14 cellular contexts compared by ENCODE assay signal in genomic region chr19:42799800-42800199, GRCh38. TPM values are rescaled to one million over a fixed set of nuclear protein-coding genes. Genes with fewer than 3 reads are reported as not detected.
DNase-seq lines count a peak whose midpoint lies in the region; ATAC-seq, FAIRE-seq and TF ChIP-seq lines count a peak whose summit lies in the region.
"Not testable (repeated sequence)": the region's sequence is repeated elsewhere in the genome, so short reads cannot be mapped to it uniquely, and the experiment has no call there.
"Had no signal": no experiment of that assay in that cellular context is flagged by ENCODE, and none has a peak within 500 bp of the region (broad histone marks: within the 10 kb centered on the region; RNA-seq: fewer than 3 reads in every experiment).

No MANE protein-coding gene starts in this region.

- H2BK120ac ChIP-seq in IMR-90 (ENCODE audit: low read depth, low read length), result peak overlapping the region; percentile 84

- H2AK5ac ChIP-seq in IMR-90 (ENCODE audit: low read depth, low read length), result not testable (repeated sequence)

- 58 to 72% methylated on average over 3 to 4 of the region's 4 CpGs for WGBS in GM23248 (ENCODE audit: low coverage in 1 of 2, low lambda C conversion rate in 2 of 2, missing lambda C conversion rate in 2 of 2), 2 experiments
- WGBS in IMR-90 (ENCODE audit: extremely low coverage in 2 of 2, insufficient read length in 1 of 2), 2 experiments, result no CpG with 5 or more reads among the region's 4 CpGs

- H3K4ac ChIP-seq in IMR-90 (ENCODE audit: low read depth, low read length), result peak overlapping the region; percentile 59; the same call in 1 of the 2 replicates

- not testable (repeated sequence) for ATAC-seq in IMR-90 (ENCODE audit: low read depth)

- H2AFZ ChIP-seq in GM23248; IMR-90 (replicated peaks; ENCODE audit: low read length, poor library complexity): not testable (repeated sequence)

- H3K9me2 ChIP-seq in GM23248 (ENCODE audit: insufficient read depth), result not testable (repeated sequence)

- intact Hi-C loops in IMR-90 (cut with micrococcal nuclease), result not testable (repeated sequence)

- H3K18ac ChIP-seq in IMR-90 (ENCODE audit: low read depth, low read length), result peak overlapping the region; percentile 100; the same call in 1 of the 2 replicates

- not testable (repeated sequence) for H3K36me3 ChIP-seq in GM23248 (ENCODE audit: low read depth); IMR-90 (ENCODE audit: control insufficient read depth, insufficient read depth, low read length); adipocyte (ENCODE audit: control insufficient read depth, insufficient read depth, low read length, severe bottlenecking); bronchial epithelial cell (ENCODE audit: control insufficient read depth, insufficient read depth, low read length)

- H2BK20ac ChIP-seq in IMR-90 (ENCODE audit: low read depth, low read length), result peak overlapping the region; percentile 78

- H3K56ac ChIP-seq in IMR-90 (ENCODE audit: extremely low read depth, insufficient read depth, low read length), result peak overlapping the region; percentile 22; the same call in 1 of the 2 replicates

- H3K4me3 ChIP-seq in GM23248; IMR-90 (ENCODE audit: insufficient read depth, low read depth, low read length); adipocyte (ENCODE audit: low read length); bronchial epithelial cell (ENCODE audit: low read depth, low read length): not testable (repeated sequence)

- H2AK9ac ChIP-seq in IMR-90 (replicated peaks; ENCODE audit: low read depth, low read length, poor library complexity), result not testable (repeated sequence)

- H3F3A ChIP-seq in GM23248 (ENCODE audit: insufficient read depth), result not testable (repeated sequence)

- CTCF ChIA-PET in IMR-90 (lab: Yijun Ruan, JAX), result not testable (repeated sequence)

- H2BK15ac ChIP-seq in IMR-90 (ENCODE audit: low read depth, low read length), result peak overlapping the region; percentile 43; the same call in 1 of the 3 replicates

- peak overlapping the region; percentile 67 for H4K91ac ChIP-seq in IMR-90 (ENCODE audit: insufficient read depth, low read depth, low read length)

- DNase-seq in A172 (ENCODE audit: low spot score) (peak; percentile 61), GM23248 (peak; percentile 41), IMR-90 (peak; percentile 56), RPMI7951 (ENCODE audit: low read depth) (peak; percentile 51), adipocyte (ENCODE audit: low read depth) (peak; percentile 66), bronchial epithelial cell (ENCODE audit: low read depth) (peak; percentile 63), fibroblast of peridontal ligament (ENCODE audit: extremely low read depth) (peak; percentile 8), lung microvascular endothelial cell (ENCODE audit: low read depth in 2 of 2) (peak; percentile 23 to 57)

- not testable (repeated sequence) for H3K23ac ChIP-seq in IMR-90 (ENCODE audit: low read depth, low read length)

- not testable (repeated sequence) for H4K20me1 ChIP-seq in GM23248 (ENCODE audit: insufficient read depth); IMR-90 (ENCODE audit: insufficient read depth, low read length)

- not testable (repeated sequence) for H3K79me2 ChIP-seq in GM23248 (ENCODE audit: insufficient read depth)

- not testable (repeated sequence) for H3K4me2 ChIP-seq in GM23248 (ENCODE audit: unreplicated experiment)
- H3K4me2 ChIP-seq in IMR-90 (ENCODE audit: low read depth, low read length), result peak overlapping the region; percentile 71; the same call in 1 of the 2 replicates

- H3K4me1 ChIP-seq in GM23248 (ENCODE audit: insufficient read depth), result peaks cover 18% of the 10 kb centered on the region
- H3K4me1 ChIP-seq in IMR-90 (ENCODE audit: control insufficient read depth, insufficient read depth, low read length); adipocyte (ENCODE audit: control insufficient read depth, insufficient read depth, low read length): not testable (repeated sequence)

- POLR2A ChIA-PET in IMR-90 (lab: Charles Lee; ENCODE audit: unreplicated experiment), result not testable (repeated sequence)

- not testable (repeated sequence) for H3K27me3 ChIP-seq in GM23248 (replicated peaks; ENCODE audit: insufficient read depth); IMR-90 (ENCODE audit: control insufficient read depth, insufficient read depth, low read length); adipocyte (replicated peaks; ENCODE audit: control insufficient read depth, insufficient read depth, low read length); bronchial epithelial cell (ENCODE audit: control insufficient read depth, insufficient read depth, low read length)

- peak overlapping the region; percentile 97; the same call in 1 of the 2 replicates for H4K5ac ChIP-seq in IMR-90 (ENCODE audit: low read depth, low read length)

- not testable (repeated sequence) for TF ChIP-seq POLR2A in IMR-90 (IDR thresholded peaks at IDR 0.05; ENCODE audit: low read depth, low read length)

- not testable (repeated sequence) for TF ChIP-seq CTCF in IMR-90 (conservative IDR thresholded peaks at IDR 0.05; ENCODE audit: low read depth, low read length); bronchial epithelial cell (IDR thresholded peaks at IDR 0.05; ENCODE audit: insufficient read depth, low read length, severe bottlenecking)

- H3K9me3 ChIP-seq in GM23248 (ENCODE audit: low read depth); IMR-90 (ENCODE audit: control insufficient read depth, insufficient read depth, low read length); adipocyte (ENCODE audit: control insufficient read depth, low read length): not testable (repeated sequence)

- TF ChIP-seq RAD21 in IMR-90 (IDR thresholded peaks at IDR 0.05; ENCODE audit: low read length), result not testable (repeated sequence)

- H3K9me1 ChIP-seq in IMR-90 (ENCODE audit: insufficient read depth, low read length), result not testable (repeated sequence)

- H2BK5ac ChIP-seq in IMR-90 (ENCODE audit: low read depth, low read length, poor library complexity, severe bottlenecking), result peak overlapping the region; percentile 83

- not testable (repeated sequence) for BruUV-seq in IMR-90 (replicated peaks; lab: Mats Ljungman, UMichigan)

- dilution Hi-C loops in IMR-90 (cut with HindIII; ENCODE audit: low sequenced_read_pairs, unreplicated experiment), result not testable (repeated sequence)

- 0 out of 2 replicates have a peak overlapping the region, but pooled peaks have one; percentile 46 for H3K14ac ChIP-seq in IMR-90 (replicated peaks; ENCODE audit: low read depth, low read length)

- not testable (repeated sequence) for H3K9ac ChIP-seq in GM23248; IMR-90 (ENCODE audit: low read depth, low read length); adipocyte (ENCODE audit: low read length)

- peak overlapping the region in 1 of 2 experiments; percentile 64; a peak in 2 of 4 replicates for H4K8ac ChIP-seq in IMR-90 (ENCODE audit: low read depth in 2 of 2, low read length in 2 of 2)

- in situ Hi-C loops in GM23248 (cut with MboI) (loop anchor here (25.0 kb wide), 1 partner anchor 288 kb away; the partner anchor contains the start of gene PSG2), IMR-90 (cut with MboI; ENCODE audit: low sequenced_read_pairs) (loop anchor here (25.0 kb wide), 1 partner anchor 288 kb away; the partner anchor contains the start of gene PSG2)

- FAIRE-seq in bronchial epithelial cell (lab: Jason Lieb, UNC), result not testable (repeated sequence)

- not testable (repeated sequence) for H3K79me1 ChIP-seq in IMR-90 (ENCODE audit: low read depth in 1 of 2, low read length in 2 of 2)

- not testable (repeated sequence) for H3K27ac ChIP-seq in GM23248
- peak overlapping the region; percentile 7; the same call in 1 of the 2 replicates for H3K27ac ChIP-seq in IMR-90 (ENCODE audit: insufficient read depth, low read length)

RNA-seq across cellular contexts. Expression of gene PSG8, which starts 34.3 kb away (rescaled TPM):
- total RNA-seq in A172 (2014; rRNA removed; shearing (Covaris generic)), result not detected in 2 replicates
- not detected in 2 replicates for total RNA-seq in GM23248 (2014; rRNA removed; shearing (Covaris generic))
- 0.95 and 1.7 TPM in 2 replicates for polyA plus RNA-seq in GM23248 (2016; fragmentation: Nextera tagmentation; extraction: Ambion mirVana)
- total RNA-seq in IMR-90 (2012; rRNA removed), result 0.18 TPM in 1 of 2 replicates, not detected in the other
- 0.10 TPM in 1 of 2 replicates, not detected in the other for polyA plus RNA-seq in IMR-90 (2012; rRNA removed)
- polyA plus RNA-seq in IMR-90 (2012; cell fraction: cytosol; rRNA removed), result 0.04 TPM in 1 of 2 replicates, not detected in the other
- 0.04 and 0.13 TPM in 2 replicates for polyA plus RNA-seq in IMR-90 (2012; cell fraction: nucleus; rRNA removed; ENCODE audit: low replicate concordance)
- not detected in 2 replicates for total RNA-seq in RPMI7951 (2014; rRNA removed; shearing (Covaris generic))
- not detected in 2 replicates for total RNA-seq in bronchial epithelial cell
- total RNA-seq in lung microvascular endothelial cell, result 0.22 and 0.60 TPM in 2 replicates
- total RNA-seq: CD4-positive, alpha-beta memory T cell; H1; K562; LHCN-M2; Right ventricle myocardium inferior had no signal
- polyA plus RNA-seq: CD4-positive, alpha-beta memory T cell; H1; K562 had no signal

RNA-seq across cellular contexts. Expression of gene PSG3, which starts 59.5 kb away (rescaled TPM):
- not detected in 2 replicates for total RNA-seq in A172 (2014; rRNA removed; shearing (Covaris generic))
- total RNA-seq in GM23248 (2014; rRNA removed; shearing (Covaris generic)), result not detected in 2 replicates
- polyA plus RNA-seq in GM23248 (2016; fragmentation: Nextera tagmentation; extraction: Ambion mirVana) (0.10 TPM in 1 of 2 replicates, not detected in the other), IMR-90 (2012; rRNA removed) (0.03 and 0.10 TPM in 2 replicates)
- total RNA-seq in IMR-90 (2012; rRNA removed) (not detected in 2 replicates), bronchial epithelial cell (not detected in 2 replicates), lung microvascular endothelial cell (not detected in 2 replicates)
- polyA plus RNA-seq in IMR-90 (2012; cell fraction: cytosol; rRNA removed), result 0.03 TPM in 1 of 2 replicates, not detected in the other
- not detected in 2 replicates for polyA plus RNA-seq in IMR-90 (2012; cell fraction: nucleus; rRNA removed; ENCODE audit: low replicate concordance)
- not detected in 2 replicates for total RNA-seq in RPMI7951 (2014; rRNA removed; shearing (Covaris generic))
- total RNA-seq: CD4-positive, alpha-beta memory T cell; H1; K562; LHCN-M2; Right ventricle myocardium inferior; SK-MEL-5 had no signal
- polyA plus RNA-seq: CD4-positive, alpha-beta memory T cell; H1; K562 had no signal

Comparison
In these comparisons a context has a peak if more than half of its experiments do, and no peak if none do; other contexts are left out.
1. DNase-seq: peak in every context shown above with its lines; median percentile 66 in adipocyte; 63 in bronchial epithelial cell; 61 in A172; 56 in IMR-90; 51 in RPMI7951; 41 in GM23248; 40 in lung microvascular endothelial cell; 8 in fibroblast of peridontal ligament.